Comparison of ENCODE assay signal across 22 cellular contexts in genomic region chr5:76943006-76943405, GRCh38. TPM values are rescaled to one million over a fixed set of nuclear protein-coding genes. Genes with fewer than 3 reads are reported as not detected.
"Had no signal": no experiment of that assay in that cellular context is flagged by ENCODE, and none has a peak within 500 bp of the region (broad histone marks: within the 10 kb centered on the region; RNA-seq: fewer than 3 reads in every experiment).

No MANE protein-coding gene starts in this region.

- ATAC-seq: body of pancreas; left lung; naive thymus-derived CD4-positive, alpha-beta T cell; right lobe of liver; stimulated activated memory B cell treated with anti-CD40 and anti-IgM and Interleukin-4, amounts not matched to agents 10 μg/mL and 1 μg/mL and 100 μg/mL, for 72 hours; WTC11 had no signal

- H3K9me3 Mint-ChIP-seq: activated T-cell treated with anti-CD3 and anti-CD28 coated beads, Interleukin-2, amount 50 U/mL, for 24 hours; activated T-helper 17 cell treated with anti-CD3 and anti-CD28 coated beads, Interleukin-2, amount 50 U/mL, for 72 hours; dendritic cell treated with granulocyte-macrophage colony-stimulating factor and Interleukin-4, amounts not matched to agents 40 ng/mL and 50 ng/mL, for 4 days; immature natural killer cell had no signal

- H3K27ac Mint-ChIP-seq: activated naive CD8-positive, alpha-beta T cell treated with anti-CD3 and anti-CD28 coated beads, Interleukin-2, amount 10 ng/mL, durations not matched to agents 7 days and 5 days; activated T-cell treated with anti-CD3 and anti-CD28 coated beads, Interleukin-2, amount 50 U/mL, for 24 hours; activated T-helper 17 cell treated with anti-CD3 and anti-CD28 coated beads, Interleukin-2, amount 50 U/mL, for 72 hours; dendritic cell treated with granulocyte-macrophage colony-stimulating factor and Interleukin-4, amounts not matched to agents 40 ng/mL and 50 ng/mL, for 4 days; immature natural killer cell; naive thymus-derived CD4-positive, alpha-beta T cell; stimulated activated memory B cell treated with anti-CD40 and anti-IgM and Interleukin-4, amounts not matched to agents 10 μg/mL and 1 μg/mL and 100 μg/mL, for 72 hours; WTC11 had no signal

- H3K36me3 Mint-ChIP-seq: activated naive CD8-positive, alpha-beta T cell treated with anti-CD3 and anti-CD28 coated beads, Interleukin-2, amount 10 ng/mL, durations not matched to agents 7 days and 5 days; immature natural killer cell; naive thymus-derived CD4-positive, alpha-beta T cell; WTC11 had no signal

- DNase-seq: activated naive CD4-positive, alpha-beta T cell; activated naive CD8-positive, alpha-beta T cell treated with anti-CD3 and anti-CD28 coated beads, Interleukin-2, amount 10 ng/mL, durations not matched to agents 7 days and 5 days; activated T-cell treated with anti-CD3 and anti-CD28 coated beads, Interleukin-2, amount 50 U/mL, for 24 hours; body of pancreas; caudate nucleus; effector CD4-positive, alpha-beta T cell; glutamatergic neuron; immature natural killer cell; left lung; naive thymus-derived CD4-positive, alpha-beta T cell; occipital lobe; posterior cingulate gyrus; right lobe of liver; small intestine; stimulated activated CD4-positive, alpha-beta T cell treated with anti-CD3 and anti-CD28 coated beads, Interleukin-15, amount 100 ng/mL, for 24 hours; stomach; T-helper 9 cell had no signal

RNA-seq across cellular contexts. Expression of gene CRHBP, which starts 9.8 kb away (rescaled TPM):
- total RNA-seq: epithelial cell of proximal tubule, stomach, WTC11 had no signal
